ENCODE assay signal across 11 cellular contexts in the genomic region with DNA sequence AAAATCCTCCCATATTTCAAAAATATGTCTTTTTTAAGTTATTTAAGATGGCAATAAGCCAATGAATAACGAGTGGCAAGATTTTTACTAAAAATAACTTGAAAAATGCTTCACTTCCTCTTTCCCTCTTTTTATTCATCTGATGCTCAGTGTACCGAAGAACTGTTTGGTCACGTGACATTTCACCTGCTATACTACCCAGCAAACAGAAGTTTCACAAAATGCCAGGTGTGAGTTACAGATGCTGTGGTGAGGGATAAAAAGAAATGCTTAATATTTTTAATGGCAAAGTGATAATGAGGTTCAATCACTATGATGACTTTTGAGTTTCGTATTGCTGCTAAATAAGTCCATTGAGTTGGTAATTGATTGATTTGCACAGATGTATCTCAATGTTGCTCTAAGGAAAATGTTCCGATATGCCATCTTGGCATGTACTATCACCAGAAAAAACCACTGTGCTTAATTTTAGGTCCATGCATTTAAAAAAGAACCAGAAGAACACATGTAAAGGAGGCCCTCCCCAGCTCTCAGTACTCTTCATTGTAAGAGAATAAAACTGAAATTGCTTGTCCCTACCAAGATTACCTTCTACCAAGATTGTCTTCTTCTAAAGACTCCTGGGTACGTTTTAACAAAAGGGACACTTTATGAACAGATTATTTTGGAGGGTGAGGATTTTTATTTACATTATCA. TPM values are rescaled to one million over a fixed set of nuclear protein-coding genes. Genes with fewer than 3 reads are reported as not detected.
A peak's percentile ranks its signal among the peaks of the same experiment; 100 is the strongest.
DNase-seq lines count a peak whose midpoint lies in the region; ATAC-seq and TF ChIP-seq lines count a peak whose summit lies in the region.
"Had no signal": no experiment of that assay in that cellular context is flagged by ENCODE, and none has a peak within 500 bp of the region (broad histone marks: within the 10 kb centered on the region; RNA-seq: fewer than 3 reads in every experiment).

No MANE protein-coding gene starts in this region.

- DNase-seq in GM10266 (ENCODE audit: extremely low spot score) = peak; percentile 47
- DNase-seq in OCI-LY7 (ENCODE audit: low spot score) = peak; percentile 99
- no peak for DNase-seq in HK-2 (ENCODE audit: unreplicated experiment)
- DNase-seq in HEK293T (ENCODE audit: extremely low spot score) = no peak
- no peak for DNase-seq in activated CD4-positive, alpha-beta T cell treated with anti-CD3 and anti-CD28 coated beads, Interleukin-2, amount 10 ng/mL, durations not matched to agents 7 days and 5 days
- no peak for DNase-seq in left cardiac atrium
- DNase-seq: DND-41 had no signal

- H3K4me3 Mint-ChIP-seq in activated CD4-positive, alpha-beta T cell treated with anti-CD3 and anti-CD28 coated beads, Interleukin-2, amount 10 ng/mL, durations not matched to agents 7 days and 5 days = no peak overlapping the region

- TSS peak; percentile 92 for BruUV-seq in OCI-LY7 (replicated peaks; lab: Mats Ljungman, UMichigan)

- H3K27ac Mint-ChIP-seq in activated CD4-positive, alpha-beta T cell treated with anti-CD3 and anti-CD28 coated beads, Interleukin-2, amount 10 ng/mL, durations not matched to agents 7 days and 5 days = no peak overlapping the region

- H3K9me2 ChIP-seq in OCI-LY7 (ENCODE audit: insufficient read depth, low read length) = no peaks in the 10 kb centered on the region

- H3K4me2 ChIP-seq in OCI-LY7 (ENCODE audit: low read length) = peak overlapping the region; percentile 79

- peaks cover 88% of the 10 kb centered on the region for H3K4me1 ChIP-seq in OCI-LY7 (ENCODE audit: insufficient read depth, low read length, poor library complexity, severe bottlenecking)

- peak overlapping the region; percentile 75; the same call in 1 of the 2 replicates for H2AFZ ChIP-seq in OCI-LY7 (ENCODE audit: low read length)

- intact Hi-C loops in OCI-LY7 (cut with micrococcal nuclease; ENCODE audit: unreplicated experiment) (loop anchor here (1.0 to 10.0 kb wide), 7 partner anchors 8 to 1846 kb away; partner anchors contain the start of genes GOLIM4, SEC62 and SKIL), left cardiac atrium (cut with DNase I) (no loop called here)

- peaks cover 6% of the 10 kb centered on the region for H3K27me3 Mint-ChIP-seq in activated CD4-positive, alpha-beta T cell treated with anti-CD3 and anti-CD28 coated beads, Interleukin-2, amount 10 ng/mL, durations not matched to agents 7 days and 5 days

- no peaks in the 10 kb centered on the region for H3K9me3 Mint-ChIP-seq in activated CD4-positive, alpha-beta T cell treated with anti-CD3 and anti-CD28 coated beads, Interleukin-2, amount 10 ng/mL, durations not matched to agents 7 days and 5 days

- POLR2A ChIA-PET in OCI-LY7 (lab: Charles Lee) = interaction anchor here (1.1 to 24.3 kb wide), 12 partner anchors 8 to 231 kb away, joined by 3 to 559 read pairs (median 13); partner anchors contain the start of gene SEC62
- POLR2A ChIA-PET in HEK293T (lab: Yijun Ruan, JAX) = no interaction called here
- POLR2A ChIA-PET in activated CD4-positive, alpha-beta T cell treated with anti-CD3 and anti-CD28 coated beads, Interleukin-2, amount 10 ng/mL, durations not matched to agents 7 days and 5 days (lab: Charles Lee) = no interaction called here

- no peaks in the 10 kb centered on the region for H3K9me3 ChIP-seq in OCI-LY7 (ENCODE audit: low read length)
- H3K9me3 ChIP-seq: neutrophil had no signal

- no peaks in the 10 kb centered on the region for H3K36me3 ChIP-seq in OCI-LY7 (ENCODE audit: insufficient read depth, low read length)
- H3K36me3 ChIP-seq: neutrophil had no signal

- H3K4me1 Mint-ChIP-seq in activated CD4-positive, alpha-beta T cell treated with anti-CD3 and anti-CD28 coated beads, Interleukin-2, amount 10 ng/mL, durations not matched to agents 7 days and 5 days = peaks cover 17% of the 10 kb centered on the region

- no peaks in the 10 kb centered on the region for H3K36me3 Mint-ChIP-seq in activated CD4-positive, alpha-beta T cell treated with anti-CD3 and anti-CD28 coated beads, Interleukin-2, amount 10 ng/mL, durations not matched to agents 7 days and 5 days (ENCODE audit: low read depth)

- peaks cover 9% of the 10 kb centered on the region; the same call in 1 of the 2 replicates for H3K79me2 ChIP-seq in OCI-LY7 (ENCODE audit: insufficient read depth, low read depth, low read length)

- peak overlapping the region; percentile 99 for H3K27ac ChIP-seq in OCI-LY7 (ENCODE audit: low read depth, low read length, poor library complexity, severe bottlenecking)
- H3K27ac ChIP-seq: neutrophil had no signal

- H3K4me3 ChIP-seq in OCI-LY7 (ENCODE audit: low read depth, low read length, poor library complexity, severe bottlenecking) = peak overlapping the region; percentile 58

- CTCF ChIA-PET in OCI-LY7 (lab: Charles Lee; ENCODE audit: unreplicated experiment) (interaction anchor here (1.0 kb wide), 1 partner anchor 9 kb away, joined by 3 read pairs; no protein-coding TSS in a partner anchor), HEK293T (lab: Yijun Ruan, JAX) (no interaction called here)
- CTCF ChIA-PET in activated CD4-positive, alpha-beta T cell treated with anti-CD3 and anti-CD28 coated beads, Interleukin-2, amount 10 ng/mL, durations not matched to agents 7 days and 5 days (lab: Charles Lee) = no interaction called here

- H4K20me1 ChIP-seq in OCI-LY7 (ENCODE audit: insufficient read depth, low read length) = no peaks in the 10 kb centered on the region

- no peak for TF ChIP-seq CTCF in GM10266 (IDR thresholded peaks at IDR 0.05; ENCODE audit: control insufficient read depth, insufficient read depth, low read depth, missing control alignments)
- TF ChIP-seq CTCF in OCI-LY7 (conservative IDR thresholded peaks at IDR 0.05; ENCODE audit: low read length) = no peak

- ATAC-seq in GM19455 (IDR thresholded peaks at IDR 0.05; ENCODE audit: unreplicated experiment) (peak; percentile 77), HG03097 (IDR thresholded peaks at IDR 0.05; ENCODE audit: low FRiP score, unreplicated experiment) (peak; percentile 77), left cardiac atrium (no peak)

TF ChIP-seq in HEK293T, 16 proteins besides CTCF, POLR2A, EP300 and RAD21:
- no peak for TF ChIP-seq TARDBP (IDR thresholded peaks at IDR 0.05)
- TF ChIP-seq HDGF (IDR thresholded peaks at IDR 0.05; ENCODE audit: borderline replicate concordance) = no peak
- TF ChIP-seq PKNOX1 (IDR thresholded peaks at IDR 0.05) = no peak
- no peak for TF ChIP-seq LEF1 (IDR thresholded peaks at IDR 0.05; ENCODE audit: borderline replicate concordance)
- no peak for TF ChIP-seq SUZ12 (IDR thresholded peaks at IDR 0.05)
- TF ChIP-seq FOXM1 (IDR thresholded peaks at IDR 0.05; ENCODE audit: borderline replicate concordance) = no peak
- TF ChIP-seq NFRKB (IDR thresholded peaks at IDR 0.05) = no peak
- TF ChIP-seq SP1 (IDR thresholded peaks at IDR 0.05) = no peak

RNA-seq across cellular contexts. Expression of gene SEC62, which starts 26.0 kb away (rescaled TPM):
- total RNA-seq in OCI-LY7 (2014; rRNA removed; shearing (Covaris generic)) = 64.5 and 77.4 TPM in 2 replicates
- total RNA-seq in OCI-LY7 (2022) = 163 and 176 TPM in 2 replicates
- total RNA-seq in activated CD4-positive, alpha-beta T cell treated with anti-CD3 and anti-CD28 coated beads, Interleukin-2, amount 10 ng/mL, durations not matched to agents 7 days and 5 days = 10 to 100 TPM; 61.0 to 63.1 TPM
- total RNA-seq in left cardiac atrium = 100 to 1,000 TPM in 1 of 2 donors, 10 to 100 TPM in 1; 94.4 to 101 TPM

RNA-seq across cellular contexts. Expression of gene SAMD7, which starts 29.3 kb away (rescaled TPM):
- total RNA-seq in OCI-LY7 (2014; rRNA removed; shearing (Covaris generic)) = 0.23 and 1.1 TPM in 2 replicates
- 0.93 and 0.96 TPM in 2 replicates for total RNA-seq in OCI-LY7 (2022)
- total RNA-seq in activated CD4-positive, alpha-beta T cell treated with anti-CD3 and anti-CD28 coated beads, Interleukin-2, amount 10 ng/mL, durations not matched to agents 7 days and 5 days = not detected
- not detected for total RNA-seq in left cardiac atrium
- total RNA-seq: LHCN-M2 had no signal

Comparison
In these comparisons a context has a peak if more than half of its experiments do, and no peak if none do; other contexts are left out.
1. DNase-seq: peak in GM10266 (single experiment) and OCI-LY7 (single experiment); none in HK-2 (single experiment), HEK293T (single experiment), activated CD4-positive, alpha-beta T cell treated with anti-CD3 and anti-CD28 coated beads, Interleukin-2, amount 10 ng/mL, durations not matched to agents 7 days and 5 days (single experiment) and left cardiac atrium (single experiment).
2. ATAC-seq: peak in GM19455 (single experiment) and HG03097 (single experiment); none in left cardiac atrium (0 of 2).